1 cellular context compared by ENCODE assay signal in genomic region chr1:21301794-21302440, GRCh38.
A peak's percentile ranks its signal among the peaks of the same experiment; 100 is the strongest.
TF ChIP-seq lines count a peak whose summit lies in the region.

No MANE protein-coding gene starts in this region.

TF ChIP-seq in K562, 482 proteins besides CTCF, POLR2A, EP300 and RAD21 (continued from another document):
- TF ChIP-seq ZFX (CRISPR knock-in tag; IDR thresholded peaks at IDR 0.05) (no peak), CBX1 (IDR thresholded peaks at IDR 0.05; ENCODE audit: low read depth) (peak; percentile 68; the same call in 1 of the 2 replicates), ZNF384 (IDR thresholded peaks at IDR 0.05; ENCODE audit: low read depth, low read length) (no peak), CREB3L1 (IDR thresholded peaks at IDR 0.05; ENCODE audit: borderline replicate concordance, low read depth) (no peak), KDM1A (IDR thresholded peaks at IDR 0.05) (peak; percentile 31 to 58; a peak in 2 of 4 replicates), GTF3C2 (IDR thresholded peaks at IDR 0.05; ENCODE audit: borderline replicate concordance, extremely low read depth, insufficient read length) (no peak), NR2C1 (IDR thresholded peaks at IDR 0.05) (no peak), NR2C1 (tag; IDR thresholded peaks at IDR 0.05) (no peak), ZNF24 (IDR thresholded peaks at IDR 0.05) (no peak), BCOR (IDR thresholded peaks at IDR 0.05) (peak; percentile 79), RBM22 (IDR thresholded peaks at IDR 0.05; ENCODE audit: low read depth, low read length, poor library complexity, severe bottlenecking) (no peak), RBM25 (IDR thresholded peaks at IDR 0.05; ENCODE audit: low read depth, low read length, severe bottlenecking) (peak; percentile 76), RCOR1 (IDR thresholded peaks at IDR 0.05; ENCODE audit: borderline replicate concordance in 1 of 2, low read depth in 2 of 2, low read length in 2 of 2) (peak; percentile 12 to 54; a peak in 2 of 4 replicates), NFE2 (IDR thresholded peaks at IDR 0.05; ENCODE audit: low read depth) (no peak), TCF3 (CRISPR knock-in tag; IDR thresholded peaks at IDR 0.05) (no peak), MCM2 (IDR thresholded peaks at IDR 0.05; ENCODE audit: low read depth) (no peak), E2F5 (CRISPR knock-in tag; IDR thresholded peaks at IDR 0.05) (no peak), ZNF12 (CRISPR knock-in tag; IDR thresholded peaks at IDR 0.05) (no peak), MYBL2 (IDR thresholded peaks at IDR 0.05; ENCODE audit: low read depth) (no peak), MYBL2 (CRISPR knock-in tag; IDR thresholded peaks at IDR 0.05; ENCODE audit: borderline replicate concordance) (no peak), ESRRA (IDR thresholded peaks at IDR 0.05; ENCODE audit: borderline replicate concordance, low read depth) (peak; percentile 63; the same call in 1 of the 2 replicates), POLR2G (IDR thresholded peaks at IDR 0.05; ENCODE audit: low read depth, low read length) (no peak), ZNF644 (tag; IDR thresholded peaks at IDR 0.05; ENCODE audit: low read depth) (no peak), ADNP (tag; IDR thresholded peaks at IDR 0.05) (peak; percentile 52; the same call in 1 of the 2 replicates)
